ENCODE assay signal across 11 cellular contexts in genomic region chr9:109331353-109331752, GRCh38. TPM values are rescaled to one million over a fixed set of nuclear protein-coding genes. Genes with fewer than 3 reads are reported as not detected.
DNase-seq lines count a peak whose midpoint lies in the region; FAIRE-seq and TF ChIP-seq lines count a peak whose summit lies in the region.
"Had no signal": no experiment of that assay in that cellular context is flagged by ENCODE, and none has a peak within 500 bp of the region (broad histone marks: within the 10 kb centered on the region; RNA-seq: fewer than 3 reads in every experiment).

No MANE protein-coding gene starts in this region.

- H3K4me2 ChIP-seq in keratinocyte (ENCODE audit: control insufficient read depth, extremely low read depth, insufficient read depth, low read depth, low read length), result peak overlapping the region; percentile 54

- peak; percentile 87 for FAIRE-seq in keratinocyte (lab: Jason Lieb, UNC)
- no peak for FAIRE-seq in small intestine (lab: Jason Lieb, UNC)

- H3K9me1 ChIP-seq in keratinocyte (ENCODE audit: control insufficient read depth, extremely low read depth, insufficient read depth, low read length), result no peaks in the 10 kb centered on the region

- no peak; the same call in 1 of the 2 replicates for TF ChIP-seq RAD21 in Ishikawa (IDR thresholded peaks at IDR 0.05; ENCODE audit: low read depth)

- H3K9ac ChIP-seq in keratinocyte (ENCODE audit: control insufficient read depth, extremely low read depth, insufficient read depth, low read length), result peak overlapping the region; percentile 37

- H3K36me3 ChIP-seq in keratinocyte (ENCODE audit: control insufficient read depth in 2 of 2, extremely low read depth in 1 of 2, insufficient read depth in 2 of 2, low read length in 2 of 2) (no peaks in the 10 kb centered on the region), small intestine (ENCODE audit: control insufficient read depth in 2 of 2, insufficient read depth in 2 of 2, low read length in 2 of 2) (no peaks in the 10 kb centered on the region)

- no peaks in the 10 kb centered on the region for H3K9me3 ChIP-seq in keratinocyte (ENCODE audit: control insufficient read depth, low read depth, low read length)
- no peaks in the 10 kb centered on the region for H3K9me3 ChIP-seq in small intestine (ENCODE audit: control insufficient read depth, low read depth)

- H3K4me3 ChIP-seq in keratinocyte (ENCODE audit: control insufficient read depth in 2 of 3, extremely low read depth in 1 of 3, insufficient read depth in 2 of 3, low read depth in 1 of 3, low read length in 3 of 3), result no peak overlapping the region
- H3K4me3 ChIP-seq in small intestine (ENCODE audit: low read depth in 1 of 2, low read length in 2 of 2), result no peak overlapping the region

- H2AFZ ChIP-seq in keratinocyte (ENCODE audit: control insufficient read depth, low read length), result peak overlapping the region; percentile 70

- dilution Hi-C loops in keratinocyte (cut with MboI; ENCODE audit: extremely low pct_ligation_motif_present, low sequenced_read_pairs), result no loop called here

- in situ Hi-C loops in T47D (cut with HindIII; ENCODE audit: low pct_unique_long_range_greater_than_20kb, low sequenced_read_pairs), result no loop called here
- in situ Hi-C loops in GM13976 (cut with MboI; ENCODE audit: low sequenced_read_pairs, unreplicated experiment), result no loop called here

- no peaks in the 10 kb centered on the region for H4K20me1 ChIP-seq in keratinocyte (ENCODE audit: control insufficient read depth, extremely low read depth, insufficient read depth, low read length)

- peak overlapping the region; percentile 43 for H3K27ac ChIP-seq in keratinocyte (ENCODE audit: control insufficient read depth, insufficient read depth, low read length)
- H3K27ac ChIP-seq in small intestine (ENCODE audit: low read depth in 1 of 2, low read length in 1 of 2), result peak overlapping the region in 1 of 2 donors; percentile 52

- no peaks in the 10 kb centered on the region for H3K27me3 ChIP-seq in keratinocyte (ENCODE audit: control insufficient read depth, extremely low read depth, insufficient read depth, low read length)
- H3K27me3 ChIP-seq in small intestine (ENCODE audit: control insufficient read depth in 2 of 2, insufficient read depth in 2 of 2, low read length in 2 of 2), result no peaks in the 10 kb centered on the region

- H3K79me2 ChIP-seq in keratinocyte (ENCODE audit: control insufficient read depth, insufficient read depth, low read length), result no peaks in the 10 kb centered on the region

- 7 to 41% (median 19%) methylated on average over 5 of the region's 5 CpGs for WGBS in small intestine, 3 donors

- DNase-seq in T47D (ENCODE audit: low read depth in 1 of 2, low spot score in 1 of 2) (peak; percentile 94 to 97), keratinocyte (ENCODE audit: low read depth, low spot score) (no peak), small intestine (peak; percentile 82), NCI-H82 treated with DMSO at 0.1 percent for 48 hours (lab: John Stamatoyannopoulos, UW; ENCODE audit: unreplicated experiment) (no peak), NCI-H1048 (lab: John Stamatoyannopoulos, UW) (no peak), GM13976 (ENCODE audit: low spot score) (no peak), NCI-H187 treated with DMSO at 0.1 percent for 48 hours (lab: John Stamatoyannopoulos, UW) (no peak)
- DNase-seq: activated naive CD4-positive, alpha-beta T cell treated with Interleukin-2 at 50 U/mL for 16 hours; NCI-H69 had no signal

- peak; percentile 56; the same call in 1 of the 2 replicates for TF ChIP-seq EP300 in Ishikawa (IDR thresholded peaks at IDR 0.05; ENCODE audit: borderline replicate concordance)

- TF ChIP-seq CTCF in keratinocyte (optimal IDR thresholded peaks at IDR 0.05 in 1 of 3, IDR thresholded peaks at IDR 0.05 in 1 of 3, conservative IDR thresholded peaks at IDR 0.05 in 1 of 3; ENCODE audit: extremely low read depth in 1 of 3, insufficient read depth in 2 of 3, low read length in 3 of 3), result no peak
- TF ChIP-seq CTCF in GM13976 (IDR thresholded peaks at IDR 0.05; ENCODE audit: borderline replicate concordance, control extremely low read depth, extremely low read depth, insufficient read depth, missing control alignments), result no peak

- peaks cover 34% of the 10 kb centered on the region for H3K4me1 ChIP-seq in keratinocyte (ENCODE audit: control insufficient read depth, extremely low read depth, insufficient read depth, low read length)
- peaks cover 0 to 6% of the 10 kb centered on the region in 2 donors for H3K4me1 ChIP-seq in small intestine (ENCODE audit: control insufficient read depth in 2 of 2, insufficient read depth in 1 of 2, low read depth in 1 of 2, low read length in 1 of 2)

TF ChIP-seq in Ishikawa, 13 proteins besides CTCF, POLR2A, EP300 and RAD21:
- TF ChIP-seq EGR1 (IDR thresholded peaks at IDR 0.05) (no peak), TCF12 (IDR thresholded peaks at IDR 0.05; ENCODE audit: low read depth) (peak; percentile 71), TEAD4 (IDR thresholded peaks at IDR 0.05) (0 out of 2 replicates have a peak, but pooled peaks have one; percentile 28), MAX (IDR thresholded peaks at IDR 0.05) (peak; percentile 54), NFIC (IDR thresholded peaks at IDR 0.05) (peak; percentile 79), REST (IDR thresholded peaks at IDR 0.05; ENCODE audit: low read depth) (no peak), YY1 (IDR thresholded peaks at IDR 0.05; ENCODE audit: low read depth) (0 out of 2 replicates have a peak, but pooled peaks have one; percentile 28), USF1 (IDR thresholded peaks at IDR 0.05) (no peak)

RNA-seq across cellular contexts. Expression of gene EPB41L4B, which starts 10.5 kb away (rescaled TPM):
- 7.3 to 13.7 TPM (median 12.8 TPM) in 3 replicates for polyA plus RNA-seq in keratinocyte
- 13.6 TPM for polyA plus RNA-seq in keratinocyte (2011; ENCODE audit: low read depth)
- 9.9 and 16.9 TPM in 2 replicates for polyA plus RNA-seq in keratinocyte (2011; cell fraction: cytosol; rRNA removed)
- 8.9 and 13.4 TPM in 2 replicates for polyA plus RNA-seq in keratinocyte (2011; cell fraction: nucleus; rRNA removed)
- polyA plus RNA-seq in keratinocyte (2012; ENCODE audit: low replicate concordance), result 6.1 and 16.2 TPM in 2 replicates
- 4.8 to 14.5 TPM (median 13.2 TPM) in 3 replicates for polyA minus RNA-seq in keratinocyte
- polyA minus RNA-seq in keratinocyte (2011; cell fraction: cytosol; rRNA and poly(A)+ RNA removed), result 11.1 TPM
- polyA minus RNA-seq in keratinocyte (2011; cell fraction: nucleus; rRNA and poly(A)+ RNA removed), result 6.6 and 12.1 TPM in 2 replicates
- polyA plus RNA-seq in small intestine, result 100 to 1,000 TPM in 1 of 3 donors, 10 to 100 TPM in 2; 22.1 to 126 (median 94.3) TPM
- polyA plus RNA-seq: IgD-negative memory B cell had no signal

Comparison
In these comparisons a context has a peak if more than half of its experiments do, and no peak if none do; other contexts are left out.
1. DNase-seq: peak in T47D (2 of 2) and small intestine (single experiment); none in keratinocyte (single experiment), NCI-H82 treated with DMSO at 0.1 percent for 48 hours (single experiment), NCI-H1048 (single experiment), GM13976 (single experiment) and NCI-H187 treated with DMSO at 0.1 percent for 48 hours (single experiment).